In the genomic region with DNA sequence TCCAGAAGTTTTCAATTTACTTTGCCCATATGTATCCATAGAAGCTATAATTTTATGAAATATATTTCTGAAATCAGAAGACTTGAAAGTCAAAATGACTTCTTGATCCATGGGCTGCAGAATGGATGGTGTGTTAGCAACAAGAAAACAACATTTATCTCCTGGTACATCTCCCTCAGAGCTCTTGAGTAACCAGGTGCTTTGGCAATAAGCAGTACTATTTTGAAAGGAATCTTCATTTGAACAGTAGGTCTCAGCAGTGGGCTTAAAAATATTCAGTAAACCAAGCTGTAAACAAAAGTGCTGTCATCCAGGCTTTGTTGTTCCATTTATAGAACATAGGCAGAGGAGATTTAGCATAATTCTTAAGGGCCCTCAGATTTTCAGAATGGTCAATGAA, we compare ENCODE assay signal across 37 cellular contexts.
"Had no signal": no experiment of that assay in that cellular context is flagged by ENCODE, and none has a peak within 500 bp of the region (broad histone marks: within the 10 kb centered on the region; RNA-seq: fewer than 3 reads in every experiment).

No MANE protein-coding gene starts in this region.

- H3K27ac ChIP-seq: KMS-11 had no signal

- H3K27me3 ChIP-seq: MG63 had no signal

- H3K4me3 ChIP-seq: MG63 had no signal

- DNase-seq: Karpas-422, Kasumi-1, KG1, MG63, MM.1S, NCI-H1048, NCI-H1092, NCI-H1092 treated with DMSO at 0.1 percent for 48 hours, NCI-H1105, NCI-H1105 treated with DMSO at 0.1 percent for 48 hours, NCI-H1417, NCI-H1417 treated with DMSO at 0.1 percent for 48 hours, NCI-H1436, NCI-H1436 treated with DMSO at 0.1 percent for 48 hours, NCI-H146, NCI-H1694, NCI-H1694 treated with DMSO at 0.1 percent for 48 hours, NCI-H187, NCI-H187 treated with DMSO at 0.1 percent for 48 hours, NCI-H1930, NCI-H2029, NCI-H2029 treated with DMSO at 0.1 percent for 48 hours, NCI-H2081, NCI-H2081 treated with DMSO at 0.1 percent for 48 hours, NCI-H2107, NCI-H2171, NCI-H2171 treated with DMSO at 0.1 percent for 48 hours, NCI-H2227 treated with DMSO at 0.1 percent for 48 hours, NCI-H226, NCI-H345, NCI-H446, NCI-H446 treated with DMSO at 0.1 percent for 48 hours, NCI-H510A, NCI-H510A treated with DMSO at 0.1 percent for 48 hours, NCI-H524, NCI-H524 treated with DMSO at 0.1 percent for 48 hours had no signal

- H3K36me3 ChIP-seq: MG63 had no signal
